In genomic region chr2:48510329-48510728, GRCh38 we compare ENCODE assay signal across 11 cellular contexts. TPM values are rescaled to one million over a fixed set of nuclear protein-coding genes. Genes with fewer than 3 reads are reported as not detected.
DNase-seq lines count a peak whose midpoint lies in the region; ATAC-seq and TF ChIP-seq lines count a peak whose summit lies in the region.
"Had no signal": no experiment of that assay in that cellular context is flagged by ENCODE, and none has a peak within 500 bp of the region (broad histone marks: within the 10 kb centered on the region; RNA-seq: fewer than 3 reads in every experiment).

No MANE protein-coding gene starts in this region.

- H3K9me3 ChIP-seq in iPS-20b (ENCODE audit: insufficient read depth, low read depth, low read length) = no peaks in the 10 kb centered on the region

- intact Hi-C loops in natural killer cell (cut with micrococcal nuclease) = no loop called here

- ATAC-seq in activated T-cell treated with anti-CD3 and anti-CD28 coated beads, Interleukin-2, amount 50 U/mL, for 72 hours (replicated peaks in 1 of 2) = no peak
- ATAC-seq in HG02840 (IDR thresholded peaks at IDR 0.05; ENCODE audit: low FRiP score, unreplicated experiment) = no peak
- no peak for ATAC-seq in GM21576 (IDR thresholded peaks at IDR 0.05; ENCODE audit: unreplicated experiment)
- no peak for ATAC-seq in natural killer cell

- peaks cover 9% of the 10 kb centered on the region for H3K4me1 Mint-ChIP-seq in activated T-cell treated with anti-CD3 and anti-CD28 coated beads, Interleukin-2, amount 50 U/mL, for 72 hours (ENCODE audit: low read depth)
- peaks cover 22% of the 10 kb centered on the region for H3K4me1 Mint-ChIP-seq in activated T-cell treated with anti-CD3 and anti-CD28 coated beads, Interleukin-2, amount 50 U/mL, for 24 hours (ENCODE audit: low read depth)
- peaks cover 13 to 18% of the 10 kb centered on the region in 2 donors for H3K4me1 Mint-ChIP-seq in natural killer cell

- H3K27ac ChIP-seq in iPS-20b (ENCODE audit: low read length) (no peak overlapping the region), urinary bladder (ENCODE audit: low read depth) (peak overlapping the region; percentile 23)
- H3K27ac ChIP-seq: parathyroid adenoma had no signal

- TF ChIP-seq CTCF in natural killer cell (IDR thresholded peaks at IDR 0.05) = no peak

- no peak for DNase-seq in activated T-cell treated with anti-CD3 and anti-CD28 coated beads, Interleukin-2, amount 50 U/mL, for 72 hours
- no peak for DNase-seq in activated T-cell treated with anti-CD3 and anti-CD28 coated beads, Interleukin-2, amount 50 U/mL, for 24 hours
- DNase-seq in astrocyte of the hippocampus (ENCODE audit: low read depth, low spot score) (peak; percentile 47), natural killer cell (no peak)
- DNase-seq: cerebellar nuclear complex, NCI-H1048 had no signal

- H3K4me3 Mint-ChIP-seq in activated T-cell treated with anti-CD3 and anti-CD28 coated beads, Interleukin-2, amount 50 U/mL, for 72 hours = no peak overlapping the region
- no peak overlapping the region for H3K4me3 Mint-ChIP-seq in activated T-cell treated with anti-CD3 and anti-CD28 coated beads, Interleukin-2, amount 50 U/mL, for 24 hours
- no peak overlapping the region for H3K4me3 Mint-ChIP-seq in natural killer cell

- H3K27ac Mint-ChIP-seq in activated T-cell treated with anti-CD3 and anti-CD28 coated beads, Interleukin-2, amount 50 U/mL, for 72 hours = peak overlapping the region; percentile 77
- no peak overlapping the region for H3K27ac Mint-ChIP-seq in activated T-cell treated with anti-CD3 and anti-CD28 coated beads, Interleukin-2, amount 50 U/mL, for 24 hours
- H3K27ac Mint-ChIP-seq in natural killer cell = peak overlapping the region in 1 of 2 donors; percentile 9

- 36% methylated on average over 3 of the region's 3 CpGs for WGBS in urinary bladder

- H3K4me1 ChIP-seq in iPS-20b (ENCODE audit: insufficient read depth, low read length) = peaks cover 20% of the 10 kb centered on the region; the same call in 1 of the 2 replicates
- H3K4me1 ChIP-seq in urinary bladder (ENCODE audit: insufficient read depth) = no peaks in the 10 kb centered on the region

- peaks cover 4 to 37% of the 10 kb centered on the region in 2 donors for H3K36me3 Mint-ChIP-seq in activated T-cell treated with anti-CD3 and anti-CD28 coated beads, Interleukin-2, amount 50 U/mL, for 72 hours (ENCODE audit: insufficient read depth in 2 of 2)
- H3K36me3 Mint-ChIP-seq in activated T-cell treated with anti-CD3 and anti-CD28 coated beads, Interleukin-2, amount 50 U/mL, for 24 hours (ENCODE audit: low read depth) = peaks cover 88% of the 10 kb centered on the region
- peaks cover 28% of the 10 kb centered on the region for H3K36me3 Mint-ChIP-seq in natural killer cell

- peak overlapping the region; percentile 24; the same call in 1 of the 2 replicates for H3K9ac ChIP-seq in iPS-20b (ENCODE audit: low read depth, low read length)
- H3K9ac ChIP-seq: parathyroid adenoma had no signal

- H3K9me3 Mint-ChIP-seq in activated T-cell treated with anti-CD3 and anti-CD28 coated beads, Interleukin-2, amount 50 U/mL, for 72 hours = no peaks in the 10 kb centered on the region
- no peaks in the 10 kb centered on the region for H3K9me3 Mint-ChIP-seq in activated T-cell treated with anti-CD3 and anti-CD28 coated beads, Interleukin-2, amount 50 U/mL, for 24 hours
- no peaks in the 10 kb centered on the region for H3K9me3 Mint-ChIP-seq in natural killer cell

- H3K36me3 ChIP-seq in iPS-20b (ENCODE audit: insufficient read depth, low read depth, low read length) (peaks cover 53% of the 10 kb centered on the region), urinary bladder (ENCODE audit: insufficient read depth) (no peaks in the 10 kb centered on the region)

- no peaks in the 10 kb centered on the region for H3K27me3 ChIP-seq in iPS-20b (ENCODE audit: insufficient read depth, low read length)

- no peaks in the 10 kb centered on the region for H3K27me3 Mint-ChIP-seq in activated T-cell treated with anti-CD3 and anti-CD28 coated beads, Interleukin-2, amount 50 U/mL, for 72 hours (ENCODE audit: low read depth)
- no peaks in the 10 kb centered on the region for H3K27me3 Mint-ChIP-seq in activated T-cell treated with anti-CD3 and anti-CD28 coated beads, Interleukin-2, amount 50 U/mL, for 24 hours
- no peaks in the 10 kb centered on the region for H3K27me3 Mint-ChIP-seq in natural killer cell (ENCODE audit: low read depth in 2 of 2)

- H3K4me3 ChIP-seq in iPS-20b (ENCODE audit: low read length) (no peak overlapping the region), urinary bladder (ENCODE audit: low read depth, low read length) (no peak overlapping the region)

RNA-seq across cellular contexts. Expression of gene STON1, which starts 19.6 kb away (rescaled TPM):
- total RNA-seq in activated T-cell treated with anti-CD3 and anti-CD28 coated beads, Interleukin-2, amount 50 U/mL, for 72 hours = 1 to 10 TPM; 1.9 to 2.8 TPM
- total RNA-seq in urinary bladder (68.0 TPM), natural killer cell (1 to 10 TPM; 1.8 to 4.5 (median 3.0) TPM)
- polyA plus RNA-seq in urinary bladder = 57.0 TPM

Comparison
In these comparisons a context has a peak if more than half of its experiments do, and no peak if none do; other contexts are left out.
1. RNA of gene STON1, which starts 19.6 kb away (total RNA-seq): 68.0 TPM in urinary bladder (single experiment); 1.8 to 4.5 TPM in natural killer cell and 1.9 to 2.8 TPM in activated T-cell treated with anti-CD3 and anti-CD28 coated beads, Interleukin-2, amount 50 U/mL, for 72 hours; every median in the first group is over 10 times any median in the second.